33 cellular contexts compared by ENCODE assay signal in genomic region chr5:164722702-164723101, GRCh38.
"Had no signal": no experiment of that assay in that cellular context is flagged by ENCODE, and none has a peak within 500 bp of the region (broad histone marks: within the 10 kb centered on the region; RNA-seq: fewer than 3 reads in every experiment).

No MANE protein-coding gene starts in this region.

- H3K9me3 ChIP-seq: ascending aorta had no signal

- DNase-seq: activated B cell treated with CpG ODN at 0.5 μM for 24 hours; activated CD4-positive, alpha-beta memory T cell treated with anti-CD3 and anti-CD28 coated beads for 36 hours; activated CD4-positive, alpha-beta T cell treated with anti-CD3 and anti-CD28 coated beads for 4 hours; activated CD4-positive, alpha-beta T cell treated with anti-CD3 and anti-CD28 coated beads, Interleukin-2, amount 50 U/mL, for 1 hour; activated CD4-positive, CD25-positive, alpha-beta regulatory T cell treated with anti-CD3 and anti-CD28 coated beads, Interleukin-2, amount 50 U/mL, for 72 hours; activated CD8-positive, alpha-beta memory T cell treated with anti-CD3 and anti-CD28 coated beads, Interleukin-2, amount 50 U/mL, for 4 hours; activated effector memory CD4-positive, alpha-beta T cell treated with Interleukin-2 at 50 U/mL for 16 hours; activated naive CD4-positive, alpha-beta T cell treated with anti-CD3 and anti-CD28 coated beads, Interleukin-2, amount 10 ng/mL, durations not matched to agents 7 days and 5 days; activated naive CD8-positive, alpha-beta T cell treated with anti-CD3 and anti-CD28 coated beads for 36 hours; activated T-cell treated with anti-CD3 and anti-CD28 coated beads for 4 hours; activated T-cell treated with anti-CD3 and anti-CD28 coated beads, Interleukin-2, amount 50 U/mL, for 48 hours; amygdala; NCI-H1105; NCI-H1417 treated with DMSO at 0.1 percent for 48 hours; NCI-H187 treated with DMSO at 0.1 percent for 48 hours; NCI-H2081; NCI-H226; NCI-H524 treated with DMSO at 0.1 percent for 48 hours; NK-92 treated with Interleukin-12 subunit alpha and Interleukin-12 subunit beta, amount 100 ng/mL, for 24 hours; PC-3; Peyer's patch; SIG-M5; SW 1271; T-helper 1 cell; T-helper 2 cell; T-helper 9 cell had no signal

- H3K27me3 ChIP-seq: ascending aorta, cardiac muscle cell, Peyer's patch had no signal

- ATAC-seq: PC-3, Right ventricle myocardium inferior, SK-N-SH treated with all-trans-retinoic acid at 6 μM for 48 hours had no signal

- H3K36me3 ChIP-seq: ascending aorta, cardiac muscle cell, Peyer's patch had no signal

- H3K4me3 ChIP-seq: ascending aorta, cardiac muscle cell, coronary artery, Peyer's patch had no signal

- H3K27ac ChIP-seq: ascending aorta, cardiac muscle cell, coronary artery, Peyer's patch, RWPE1, VCaP had no signal

- H3K4me1 ChIP-seq: ascending aorta, Peyer's patch had no signal
